9 cellular contexts compared by ENCODE assay signal in genomic region chr11:350723-351255, GRCh38. TPM values are rescaled to one million over a fixed set of nuclear protein-coding genes. Genes with fewer than 3 reads are reported as not detected.
A peak's percentile ranks its signal among the peaks of the same experiment; 100 is the strongest.
DNase-seq lines count a peak whose midpoint lies in the region; ATAC-seq, FAIRE-seq and TF ChIP-seq lines count a peak whose summit lies in the region.
"Had no signal": no experiment of that assay in that cellular context is flagged by ENCODE, and none has a peak within 500 bp of the region (broad histone marks: within the 10 kb centered on the region; RNA-seq: fewer than 3 reads in every experiment).

No MANE protein-coding gene starts in this region.

- ATAC-seq in GM21381 (IDR thresholded peaks at IDR 0.05; ENCODE audit: unreplicated experiment) (peak; percentile 55), GM19351 (IDR thresholded peaks at IDR 0.05; ENCODE audit: unreplicated experiment) (no peak)

- no peaks in the 10 kb centered on the region for H3K36me3 Mint-ChIP-seq in immature natural killer cell

- H3K4me3 Mint-ChIP-seq in immature natural killer cell: peak overlapping the region; percentile 70 to 83 (median 72)

- peak overlapping the region; percentile 39 to 75 (median 65); a peak in 20 of 22 replicates for H3K27ac ChIP-seq in BLaER1 treated with 17β-estradiol and CSF1 and Interleukin-3, amounts not matched to agents 10 nM and 100 nM
- H3K27ac ChIP-seq in RWPE1 (peak overlapping the region; percentile 97), small intestine (ENCODE audit: low read depth in 1 of 2, low read length in 1 of 2) (peak overlapping the region in 1 of 2 donors; percentile 47)
- H3K27ac ChIP-seq: VCaP had no signal

- H3K9me3 ChIP-seq in BLaER1 treated with 17β-estradiol and CSF1 and Interleukin-3, amounts not matched to agents 10 nM and 100 nM (replicated peaks in 1 of 11): no peaks in the 10 kb centered on the region
- H3K9me3 ChIP-seq in small intestine (ENCODE audit: control insufficient read depth, low read depth): no peaks in the 10 kb centered on the region

- DNase-seq in RWPE1 (ENCODE audit: low spot score): no peak
- peak; percentile 84 to 87 (median 86) for DNase-seq in immature natural killer cell
- no peak for DNase-seq in GM20000 (ENCODE audit: low spot score)
- no peak for DNase-seq in SHP77 (lab: John Stamatoyannopoulos, UW)
- DNase-seq in small intestine: no peak

- TF ChIP-seq CTCF in RWPE1 (conservative IDR thresholded peaks at IDR 0.05; ENCODE audit: low read depth): no peak
- no peak for TF ChIP-seq CTCF in GM20000 (IDR thresholded peaks at IDR 0.05; ENCODE audit: extremely low read depth, missing control alignments)

- H4K20me1 ChIP-seq in BLaER1 treated with 17β-estradiol and CSF1 and Interleukin-3, amounts not matched to agents 10 nM and 100 nM: no peaks in the 10 kb centered on the region

- H3K36me3 ChIP-seq in BLaER1 treated with 17β-estradiol and CSF1 and Interleukin-3, amounts not matched to agents 10 nM and 100 nM: no peaks in the 10 kb centered on the region
- no peaks in the 10 kb centered on the region for H3K36me3 ChIP-seq in small intestine (ENCODE audit: control insufficient read depth in 2 of 2, insufficient read depth in 2 of 2, low read length in 2 of 2)

- H3K27me3 Mint-ChIP-seq in immature natural killer cell (ENCODE audit: low read depth in 3 of 3): peaks cover 9 to 22% (median 12%) of the 10 kb centered on the region in 3 donors

- H3K4me2 ChIP-seq in BLaER1 treated with 17β-estradiol and CSF1 and Interleukin-3, amounts not matched to agents 10 nM and 100 nM: peak overlapping the region; percentile 53 to 90 (median 76)

- H3K27ac Mint-ChIP-seq in immature natural killer cell: peak overlapping the region; percentile 88 to 99 (median 96)

- H3K4me3 ChIP-seq in BLaER1 treated with 17β-estradiol and CSF1 and Interleukin-3, amounts not matched to agents 10 nM and 100 nM: no peak overlapping the region
- H3K4me3 ChIP-seq in small intestine (ENCODE audit: low read depth in 1 of 2, low read length in 2 of 2): no peak overlapping the region

- H3K27me3 ChIP-seq in BLaER1 treated with 17β-estradiol and CSF1 and Interleukin-3, amounts not matched to agents 10 nM and 100 nM: no peaks in the 10 kb centered on the region
- no peaks in the 10 kb centered on the region for H3K27me3 ChIP-seq in small intestine (ENCODE audit: control insufficient read depth in 2 of 2, insufficient read depth in 2 of 2, low read length in 2 of 2)

- POLR2A ChIA-PET in RWPE1 (lab: Yijun Ruan, JAX; ENCODE audit: low non-redundant PET): no interaction called here

- FAIRE-seq in small intestine (lab: Jason Lieb, UNC): no peak

- peak overlapping the region; percentile 20 to 62 (median 50); a peak in 18 of 22 replicates for H3K9ac ChIP-seq in BLaER1 treated with 17β-estradiol and CSF1 and Interleukin-3, amounts not matched to agents 10 nM and 100 nM

- H3K9me3 Mint-ChIP-seq in immature natural killer cell: no peaks in the 10 kb centered on the region

- CTCF ChIA-PET in RWPE1 (lab: Yijun Ruan, JAX): no interaction called here

- H3K4me1 Mint-ChIP-seq in immature natural killer cell: peaks cover 68 to 85% of the 10 kb centered on the region in 2 donors

- WGBS in small intestine, 3 donors: 52 to 71% (median 68%) methylated on average over 18 of the region's 18 CpGs

- peaks cover 75 to 89% (median 80%) of the 10 kb centered on the region in 10 experiments for H3K4me1 ChIP-seq in BLaER1 treated with 17β-estradiol and CSF1 and Interleukin-3, amounts not matched to agents 10 nM and 100 nM
- H3K4me1 ChIP-seq in small intestine (ENCODE audit: control insufficient read depth in 2 of 2, insufficient read depth in 1 of 2, low read depth in 1 of 2, low read length in 1 of 2): peaks cover 0 to 5% of the 10 kb centered on the region in 2 donors

RNA-seq across cellular contexts. Expression of gene B4GALNT4, which starts 18.5 kb away (rescaled TPM):
- under 1 TPM in 1 of 3 donors, not detected in 2; 0.53 TPM for polyA plus RNA-seq in immature natural killer cell
- 10 to 100 TPM in 1 of 3 donors, 1 to 10 TPM in 2; 4.5 to 23.8 (median 5.7) TPM for polyA plus RNA-seq in small intestine

RNA-seq across cellular contexts. Expression of gene IFITM3, which starts 30.1 kb away (rescaled TPM):
- polyA plus RNA-seq in immature natural killer cell (100 to 1,000 TPM; 138 to 675 (median 423) TPM), small intestine (1,000 to 10,000 TPM in 1 of 3 donors, 100 to 1,000 TPM in 1, 10 to 100 TPM in 1; 49.2 to 1,181 (median 120) TPM)

RNA-seq across cellular contexts. Expression of gene IFITM1, which starts 36.9 kb away (rescaled TPM):
- polyA plus RNA-seq in immature natural killer cell (1,000 to 10,000 TPM; 2,792 to 4,533 (median 3,562) TPM), small intestine (100 to 1,000 TPM in 1 of 3 donors, 10 to 100 TPM in 1, 1 to 10 TPM in 1; 8.9 to 520 (median 50.0) TPM)

RNA-seq across cellular contexts. Expression of gene IFITM2, which starts 43.2 kb away (rescaled TPM):
- 1,000 to 10,000 TPM; 4,348 to 7,867 (median 6,958) TPM for polyA plus RNA-seq in immature natural killer cell
- 100 to 1,000 TPM in 1 of 3 donors, 10 to 100 TPM in 2; 21.7 to 490 (median 71.3) TPM for polyA plus RNA-seq in small intestine

RNA-seq across cellular contexts. Expression of gene PKP3, which starts 43.2 kb away (rescaled TPM):
- polyA plus RNA-seq in immature natural killer cell (under 1 TPM in 1 of 3 donors, not detected in 2; 0.36 TPM), small intestine (100 to 1,000 TPM in 2 of 3 donors, 10 to 100 TPM in 1; 97.0 to 152 (median 125) TPM)

Comparison
In these comparisons a context has a peak if more than half of its experiments do, and no peak if none do; other contexts are left out.
1. DNase-seq: peak in immature natural killer cell (3 of 3); none in RWPE1 (single experiment), GM20000 (single experiment), SHP77 (0 of 2) and small intestine (single experiment).
2. RNA of gene IFITM1, which starts 36.9 kb away (polyA plus RNA-seq): 2,792 to 4,533 TPM in immature natural killer cell; 8.9 to 520 TPM in small intestine; every median in the first group is over 4 times any median in the second.